In genomic region chr10:83724471-83725241, GRCh38 we compare ENCODE assay signal across 13 cellular contexts.
DNase-seq lines count a peak whose midpoint lies in the region; ATAC-seq and TF ChIP-seq lines count a peak whose summit lies in the region.
"Had no signal": no experiment of that assay in that cellular context is flagged by ENCODE, and none has a peak within 500 bp of the region (broad histone marks: within the 10 kb centered on the region; RNA-seq: fewer than 3 reads in every experiment).

No MANE protein-coding gene starts in this region.

- intact Hi-C loops in left colon (cut with DNase I, micrococcal nuclease) (no loop called here), left lung (cut with DNase I) (no loop called here)

- peaks cover 10% of the 10 kb centered on the region for H3K4me1 Mint-ChIP-seq in endothelial cell (ENCODE audit: unreplicated experiment)
- no peaks in the 10 kb centered on the region for H3K4me1 Mint-ChIP-seq in activated CD8-positive, alpha-beta T cell treated with anti-CD3 and anti-CD28 coated beads, Interleukin-2, amount 10 ng/mL, durations not matched to agents 7 days and 5 days (ENCODE audit: low read depth)

- peak; percentile 79 for ATAC-seq in GM18517 (IDR thresholded peaks at IDR 0.05; ENCODE audit: unreplicated experiment)
- peak; percentile 75 for ATAC-seq in GM21423 (IDR thresholded peaks at IDR 0.05; ENCODE audit: unreplicated experiment)
- peak; percentile 85 for ATAC-seq in HG03064 (IDR thresholded peaks at IDR 0.05; ENCODE audit: low read depth, unreplicated experiment)
- no peak for ATAC-seq in left colon
- ATAC-seq in left lung = no peak
- ATAC-seq in activated CD8-positive, alpha-beta T cell treated with anti-CD3 and anti-CD28 coated beads, Interleukin-2, amount 10 ng/mL, durations not matched to agents 7 days and 5 days = no peak

- no peaks in the 10 kb centered on the region for H3K27me3 ChIP-seq in left lung
- H3K27me3 ChIP-seq: spleen had no signal

- peaks cover 0 to 9% of the 10 kb centered on the region in 2 donors for H3K9me3 ChIP-seq in left lung
- H3K9me3 ChIP-seq: HAP-1 had no signal

- POLR2A ChIA-PET in activated CD8-positive, alpha-beta T cell treated with anti-CD3 and anti-CD28 coated beads, Interleukin-2, amount 10 ng/mL, durations not matched to agents 7 days and 5 days (lab: Charles Lee) = no interaction called here

- H3K27me3 Mint-ChIP-seq in endothelial cell (ENCODE audit: unreplicated experiment) = no peaks in the 10 kb centered on the region
- no peaks in the 10 kb centered on the region for H3K27me3 Mint-ChIP-seq in activated CD8-positive, alpha-beta T cell treated with anti-CD3 and anti-CD28 coated beads, Interleukin-2, amount 10 ng/mL, durations not matched to agents 7 days and 5 days (ENCODE audit: low read depth)

- H3K4me3 Mint-ChIP-seq in endothelial cell (ENCODE audit: unreplicated experiment) = no peak overlapping the region
- H3K4me3 Mint-ChIP-seq in activated CD8-positive, alpha-beta T cell treated with anti-CD3 and anti-CD28 coated beads, Interleukin-2, amount 10 ng/mL, durations not matched to agents 7 days and 5 days = no peak overlapping the region

- peaks cover 4% of the 10 kb centered on the region for H3K36me3 Mint-ChIP-seq in endothelial cell (ENCODE audit: low read depth, unreplicated experiment)
- no peaks in the 10 kb centered on the region for H3K36me3 Mint-ChIP-seq in activated CD8-positive, alpha-beta T cell treated with anti-CD3 and anti-CD28 coated beads, Interleukin-2, amount 10 ng/mL, durations not matched to agents 7 days and 5 days (ENCODE audit: low read depth)

- no peaks in the 10 kb centered on the region for H3K4me1 ChIP-seq in left lung
- H3K4me1 ChIP-seq: HAP-1, spleen had no signal

- no peaks in the 10 kb centered on the region for H3K9me3 Mint-ChIP-seq in endothelial cell (ENCODE audit: unreplicated experiment)
- H3K9me3 Mint-ChIP-seq in activated CD8-positive, alpha-beta T cell treated with anti-CD3 and anti-CD28 coated beads, Interleukin-2, amount 10 ng/mL, durations not matched to agents 7 days and 5 days (ENCODE audit: insufficient read depth) = no peaks in the 10 kb centered on the region

- H3K4me3 ChIP-seq in left lung = no peak overlapping the region
- H3K4me3 ChIP-seq: HAP-1, spleen had no signal

- H3K27ac ChIP-seq in left lung = no peak overlapping the region
- H3K27ac ChIP-seq: epithelial cell of prostate, spleen had no signal

- H3K27ac Mint-ChIP-seq in endothelial cell (ENCODE audit: unreplicated experiment) = peak overlapping the region; percentile 52
- no peak overlapping the region for H3K27ac Mint-ChIP-seq in activated CD8-positive, alpha-beta T cell treated with anti-CD3 and anti-CD28 coated beads, Interleukin-2, amount 10 ng/mL, durations not matched to agents 7 days and 5 days

- CTCF ChIA-PET in activated CD8-positive, alpha-beta T cell treated with anti-CD3 and anti-CD28 coated beads, Interleukin-2, amount 10 ng/mL, durations not matched to agents 7 days and 5 days (lab: Charles Lee) = interaction anchor here (1.2 kb wide), 1 partner anchor 13 kb away, joined by 3 read pairs; no protein-coding TSS in a partner anchor

- H3K36me3 ChIP-seq in left lung = no peaks in the 10 kb centered on the region
- H3K36me3 ChIP-seq: HAP-1, spleen had no signal

- no peak for TF ChIP-seq CTCF in endothelial cell (IDR thresholded peaks at IDR 0.05; ENCODE audit: unreplicated experiment)
- no peak for TF ChIP-seq CTCF in left lung (IDR thresholded peaks at IDR 0.05)

- no peak for DNase-seq in endothelial cell (ENCODE audit: low spot score)
- no peak for DNase-seq in left colon
- DNase-seq in left lung = no peak
- no peak for DNase-seq in occipital lobe (lab: John Stamatoyannopoulos, UW)
- no peak for DNase-seq in activated CD8-positive, alpha-beta T cell treated with anti-CD3 and anti-CD28 coated beads, Interleukin-2, amount 10 ng/mL, durations not matched to agents 7 days and 5 days
- DNase-seq: activated CD8-positive, alpha-beta memory T cell treated with anti-CD3 and anti-CD28 coated beads, Interleukin-2, amount 50 U/mL, for 4 hours; NCI-H2029 treated with DMSO at 0.1 percent for 48 hours; spleen had no signal

Comparison
In these comparisons a context has a peak if more than half of its experiments do, and no peak if none do; other contexts are left out.
1. ATAC-seq: peak in GM18517 (single experiment), GM21423 (single experiment) and HG03064 (single experiment); none in left colon (single experiment), left lung (single experiment) and activated CD8-positive, alpha-beta T cell treated with anti-CD3 and anti-CD28 coated beads, Interleukin-2, amount 10 ng/mL, durations not matched to agents 7 days and 5 days (single experiment).